ENCODE assay signal across 9 cellular contexts in the genomic region with DNA sequence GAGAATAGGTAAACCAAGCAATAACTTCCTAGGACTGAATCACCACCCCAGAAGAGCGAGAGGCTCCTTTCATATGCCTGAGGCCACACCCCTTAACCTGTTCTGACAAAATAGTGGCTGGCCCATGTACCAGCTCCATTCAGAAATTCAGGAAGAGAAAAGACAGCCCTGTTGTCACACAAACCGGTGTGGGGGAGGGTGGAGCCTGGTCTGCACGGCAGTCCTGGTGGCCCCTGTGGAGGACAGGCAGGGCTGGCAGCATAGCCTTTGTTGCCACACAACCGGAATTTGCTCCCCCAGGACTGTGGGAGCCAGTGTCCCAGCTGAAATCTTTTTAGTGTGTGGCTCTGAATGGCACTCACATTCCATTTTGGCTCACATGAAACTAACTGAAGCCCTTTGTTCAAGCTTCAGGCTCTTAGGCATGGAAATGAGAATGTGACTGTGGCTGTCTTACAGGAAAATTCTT. TPM values are rescaled to one million over a fixed set of nuclear protein-coding genes. Genes with fewer than 3 reads are reported as not detected.
DNase-seq lines count a peak whose midpoint lies in the region; ATAC-seq and TF ChIP-seq lines count a peak whose summit lies in the region.
"Had no signal": no experiment of that assay in that cellular context is flagged by ENCODE, and none has a peak within 500 bp of the region (broad histone marks: within the 10 kb centered on the region; RNA-seq: fewer than 3 reads in every experiment).

No MANE protein-coding gene starts in this region.

- TF ChIP-seq CTCF in ascending aorta (IDR thresholded peaks at IDR 0.05) (no peak), tibial nerve (IDR thresholded peaks at IDR 0.05) (no peak), brain microvascular endothelial cell (IDR thresholded peaks at IDR 0.05; ENCODE audit: low read depth, low read length, missing control alignments) (no peak), stomach (IDR thresholded peaks at IDR 0.05) (no peak)

- TF ChIP-seq POLR2A in tibial nerve (IDR thresholded peaks at IDR 0.05): no peak
- TF ChIP-seq POLR2A in stomach (IDR thresholded peaks at IDR 0.05): no peak

- peak; percentile 26 for DNase-seq in activated T-cell treated with anti-CD3 and anti-CD28 coated beads for 48 hours (ENCODE audit: low read depth)
- no peak for DNase-seq in activated T-cell treated with anti-CD3 and anti-CD28 coated beads for 4 hours
- DNase-seq in ascending aorta (ENCODE audit: low spot score in 2 of 2): no peak
- DNase-seq in left colon: peak; percentile 60 to 67
- peak in 1 of 2 donors; percentile 18 for DNase-seq in tibial nerve (ENCODE audit: low spot score in 2 of 2)
- DNase-seq in brain microvascular endothelial cell: no peak
- DNase-seq in stomach: no peak

- H3K4me1 ChIP-seq in ascending aorta (peaks cover 0 to 17% of the 10 kb centered on the region in 2 donors), tibial nerve (peaks cover 0 to 60% (median 25%) of the 10 kb centered on the region in 4 donors), stomach (peaks cover 0 to 13% (median 0%) of the 10 kb centered on the region in 4 donors)

- in situ Hi-C loops in brain microvascular endothelial cell (cut with HindIII; ENCODE audit: low pct_ligation_motif_present, low sequenced_read_pairs): no loop called here

- H3K27me3 ChIP-seq in ascending aorta: no peaks in the 10 kb centered on the region
- no peaks in the 10 kb centered on the region for H3K27me3 ChIP-seq in tibial nerve
- H3K27me3 ChIP-seq in brain microvascular endothelial cell (replicated peaks): no peaks in the 10 kb centered on the region
- H3K27me3 ChIP-seq in stomach: no peaks in the 10 kb centered on the region

- H3K4me3 ChIP-seq in ascending aorta: no peak overlapping the region
- H3K4me3 ChIP-seq in tibial nerve: no peak overlapping the region
- no peak overlapping the region for H3K4me3 ChIP-seq in brain microvascular endothelial cell (ENCODE audit: low read depth, low read length)
- no peak overlapping the region for H3K4me3 ChIP-seq in stomach

- H3K27ac ChIP-seq in ascending aorta (peak overlapping the region; percentile 75 to 85), tibial nerve (peak overlapping the region; percentile 53 to 92 (median 80)), brain microvascular endothelial cell (no peak overlapping the region), stomach (peak overlapping the region in 2 of 5 donors; percentile 22 to 39)

- no peaks in the 10 kb centered on the region for H3K9me3 ChIP-seq in ascending aorta
- no peaks in the 10 kb centered on the region for H3K9me3 ChIP-seq in tibial nerve
- H3K9me3 ChIP-seq in stomach: no peaks in the 10 kb centered on the region

- intact Hi-C loops in ascending aorta (cut with DNase I) (loop anchor here (5.0 to 10.0 kb wide), 3 partner anchors 300 to 1113 kb away; a partner anchor contains a TSS), left colon (cut with DNase I, micrococcal nuclease) (no loop called here), stomach (cut with DNase I; ENCODE audit: low total_unique reads) (no loop called here)

- peaks cover 46 to 67% of the 10 kb centered on the region in 2 donors for H3K36me3 ChIP-seq in ascending aorta
- H3K36me3 ChIP-seq in tibial nerve: peaks cover 6 to 30% (median 10%) of the 10 kb centered on the region in 3 donors
- peaks cover 32% of the 10 kb centered on the region for H3K36me3 ChIP-seq in brain microvascular endothelial cell (replicated peaks)
- H3K36me3 ChIP-seq in stomach: peaks cover 35 to 99% (median 96%) of the 10 kb centered on the region in 4 donors

- ATAC-seq in left colon (peak; percentile 95), GM18502 (IDR thresholded peaks at IDR 0.05; ENCODE audit: poor library complexity, unreplicated experiment) (no peak)

- peak; percentile 61 to 90 for TF ChIP-seq EP300 in tibial nerve (IDR thresholded peaks at IDR 0.05)
- TF ChIP-seq EP300 in stomach (IDR thresholded peaks at IDR 0.05): no peak

- 36 to 47% methylated on average over 4 of the region's 4 CpGs for WGBS in tibial nerve, 2 donors
- 30 to 54% (median 36%) methylated on average over 4 of the region's 4 CpGs for WGBS in stomach, 5 donors

RNA-seq across cellular contexts. Expression of a gene that starts 23.8 kb away (rescaled TPM):
- not detected for total RNA-seq in ascending aorta
- not detected for total RNA-seq in left colon
- total RNA-seq in tibial nerve: not detected
- 1 to 10 TPM in 1 of 5 donors, not detected in 4; 1.3 TPM for total RNA-seq in stomach
- polyA plus RNA-seq in stomach: under 1 TPM in 1 of 3 donors, not detected in 2; 0.13 TPM
- total RNA-seq: glomerular endothelial cell had no signal

RNA-seq across cellular contexts. Expression of a gene that starts 46.2 kb away (rescaled TPM):
- not detected for total RNA-seq in ascending aorta
- total RNA-seq in left colon: 10 to 100 TPM in 1 of 2 donors, 1 to 10 TPM in 1; 7.4 to 17.3 TPM
- total RNA-seq in tibial nerve: 1 to 10 TPM; 2.7 to 8.7 (median 5.1) TPM
- total RNA-seq in stomach: 10 to 100 TPM in 3 of 5 donors, 1 to 10 TPM in 2; 7.2 to 43.8 (median 30.5) TPM
- 1 to 10 TPM; 5.7 to 9.3 (median 7.0) TPM for polyA plus RNA-seq in stomach

Comparison
In these comparisons a context has a peak if more than half of its experiments do, and no peak if none do; other contexts are left out.
1. DNase-seq: peak in activated T-cell treated with anti-CD3 and anti-CD28 coated beads for 48 hours (single experiment) and left colon (2 of 2); none in activated T-cell treated with anti-CD3 and anti-CD28 coated beads for 4 hours (single experiment), ascending aorta (0 of 2), brain microvascular endothelial cell (single experiment) and stomach (single experiment).